Comparison of ENCODE assay signal across 8 cellular contexts in the genomic region with DNA sequence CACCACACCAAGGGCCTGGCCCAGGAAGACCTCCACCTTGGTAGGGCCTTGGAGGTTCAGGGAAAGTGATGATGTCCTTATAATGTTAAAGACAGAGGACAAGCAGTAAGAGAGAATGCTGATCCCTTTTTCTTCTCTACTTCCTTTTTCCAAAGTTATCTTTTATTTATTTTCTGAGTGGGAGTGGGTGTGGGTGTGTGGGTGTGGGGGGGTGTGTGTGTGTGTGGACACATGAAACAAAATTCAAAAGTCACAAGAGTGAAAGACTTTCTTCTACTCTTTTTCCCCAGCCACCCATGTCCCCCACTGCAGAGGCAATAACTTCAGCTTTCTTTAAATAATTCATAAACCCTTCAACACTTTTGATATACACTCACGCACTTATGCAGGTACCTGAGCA.
"Had no signal": no experiment of that assay in that cellular context is flagged by ENCODE, and none has a peak within 500 bp of the region (broad histone marks: within the 10 kb centered on the region; RNA-seq: fewer than 3 reads in every experiment).

No MANE protein-coding gene starts in this region.

- ATAC-seq: GM12878 had no signal

- FAIRE-seq: G401.6, GM12878, GM12891, GM12892, GM18507, GM19239 had no signal

- H3K4me3 ChIP-seq: GM12878 had no signal

- DNase-seq: GDM1, GF-D8 had no signal
